Comparison of ENCODE assay signal across 1 cellular context in genomic region chr19:45137179-45137761, GRCh38.
TF ChIP-seq lines count a peak whose summit lies in the region.

No MANE protein-coding gene starts in this region.

TF ChIP-seq in GM12878, 131 proteins besides CTCF, POLR2A, EP300 and RAD21 (continued from another document):
- TF ChIP-seq BCLAF1 (IDR thresholded peaks at IDR 0.05) (no peak), IRF5 (IDR thresholded peaks at IDR 0.05; ENCODE audit: borderline replicate concordance) (no peak), BRCA1 (IDR thresholded peaks at IDR 0.05; ENCODE audit: low read depth, low read length) (no peak), SIN3A (IDR thresholded peaks at IDR 0.05; ENCODE audit: low read depth, low read length) (no peak; the same call in 1 of the 2 replicates), MYB (IDR thresholded peaks at IDR 0.05; ENCODE audit: borderline replicate concordance, low read depth, low read length) (no peak), SMC3 (IDR thresholded peaks at IDR 0.05; ENCODE audit: borderline replicate concordance, low read length) (peak; percentile 27; the same call in 1 of the 2 replicates), IKZF1 (conservative IDR thresholded peaks at IDR 0.05) (peak; percentile 93), HDAC6 (IDR thresholded peaks at IDR 0.05; ENCODE audit: unreplicated experiment) (no peak), ZBTB4 (CRISPR knock-in tag; IDR thresholded peaks at IDR 0.05) (no peak)
